Comparison of ENCODE assay signal across 1 cellular context in the genomic region with DNA sequence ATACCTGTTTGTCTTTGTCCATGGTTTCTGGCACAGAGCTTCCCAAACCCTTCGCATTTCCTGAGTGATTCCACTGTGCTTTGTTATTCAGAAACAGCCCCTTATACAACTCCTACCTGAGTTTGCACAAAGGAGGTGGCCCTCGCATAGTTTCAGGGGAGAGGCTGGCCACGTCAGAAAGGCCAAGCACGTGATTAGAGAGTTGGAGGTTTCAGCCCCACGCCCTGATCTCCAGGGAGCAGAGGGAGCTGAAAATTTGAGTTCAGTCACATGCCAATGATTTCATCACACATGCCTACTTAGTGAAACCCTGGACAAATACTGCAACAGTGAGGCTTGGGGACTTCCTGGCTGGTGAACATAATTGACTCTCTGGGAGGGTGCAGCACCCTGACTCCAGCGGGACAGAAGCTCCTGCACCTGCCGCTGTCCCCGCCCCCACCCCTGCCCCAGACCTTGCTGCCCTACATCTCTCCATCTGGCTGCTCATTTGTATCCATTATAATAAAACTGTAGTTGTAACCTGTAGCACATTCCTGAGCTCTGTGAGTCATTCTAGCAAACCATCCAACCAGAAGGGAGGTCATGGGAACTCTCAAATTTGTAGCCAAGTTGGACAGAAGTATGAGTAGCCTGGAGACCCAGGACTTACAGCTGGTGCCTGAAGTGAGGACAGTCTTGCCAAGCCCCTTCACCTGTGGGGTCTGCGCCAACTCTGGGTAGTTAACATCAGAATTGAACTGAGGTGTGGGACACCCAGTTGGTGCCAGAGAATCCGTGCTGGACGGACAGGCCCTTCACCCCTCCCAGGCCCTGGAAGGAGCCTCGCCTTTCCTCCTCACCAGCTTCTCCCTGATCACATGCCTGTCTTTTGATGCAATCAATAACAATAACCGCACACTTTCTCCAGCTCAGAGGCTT.
TF ChIP-seq lines count a peak whose summit lies in the region.

No MANE protein-coding gene starts in this region.

TF ChIP-seq in K562, 482 proteins besides CTCF, POLR2A, EP300 and RAD21 (continued from another document and continues in another):
- TF ChIP-seq, protein P1, sequence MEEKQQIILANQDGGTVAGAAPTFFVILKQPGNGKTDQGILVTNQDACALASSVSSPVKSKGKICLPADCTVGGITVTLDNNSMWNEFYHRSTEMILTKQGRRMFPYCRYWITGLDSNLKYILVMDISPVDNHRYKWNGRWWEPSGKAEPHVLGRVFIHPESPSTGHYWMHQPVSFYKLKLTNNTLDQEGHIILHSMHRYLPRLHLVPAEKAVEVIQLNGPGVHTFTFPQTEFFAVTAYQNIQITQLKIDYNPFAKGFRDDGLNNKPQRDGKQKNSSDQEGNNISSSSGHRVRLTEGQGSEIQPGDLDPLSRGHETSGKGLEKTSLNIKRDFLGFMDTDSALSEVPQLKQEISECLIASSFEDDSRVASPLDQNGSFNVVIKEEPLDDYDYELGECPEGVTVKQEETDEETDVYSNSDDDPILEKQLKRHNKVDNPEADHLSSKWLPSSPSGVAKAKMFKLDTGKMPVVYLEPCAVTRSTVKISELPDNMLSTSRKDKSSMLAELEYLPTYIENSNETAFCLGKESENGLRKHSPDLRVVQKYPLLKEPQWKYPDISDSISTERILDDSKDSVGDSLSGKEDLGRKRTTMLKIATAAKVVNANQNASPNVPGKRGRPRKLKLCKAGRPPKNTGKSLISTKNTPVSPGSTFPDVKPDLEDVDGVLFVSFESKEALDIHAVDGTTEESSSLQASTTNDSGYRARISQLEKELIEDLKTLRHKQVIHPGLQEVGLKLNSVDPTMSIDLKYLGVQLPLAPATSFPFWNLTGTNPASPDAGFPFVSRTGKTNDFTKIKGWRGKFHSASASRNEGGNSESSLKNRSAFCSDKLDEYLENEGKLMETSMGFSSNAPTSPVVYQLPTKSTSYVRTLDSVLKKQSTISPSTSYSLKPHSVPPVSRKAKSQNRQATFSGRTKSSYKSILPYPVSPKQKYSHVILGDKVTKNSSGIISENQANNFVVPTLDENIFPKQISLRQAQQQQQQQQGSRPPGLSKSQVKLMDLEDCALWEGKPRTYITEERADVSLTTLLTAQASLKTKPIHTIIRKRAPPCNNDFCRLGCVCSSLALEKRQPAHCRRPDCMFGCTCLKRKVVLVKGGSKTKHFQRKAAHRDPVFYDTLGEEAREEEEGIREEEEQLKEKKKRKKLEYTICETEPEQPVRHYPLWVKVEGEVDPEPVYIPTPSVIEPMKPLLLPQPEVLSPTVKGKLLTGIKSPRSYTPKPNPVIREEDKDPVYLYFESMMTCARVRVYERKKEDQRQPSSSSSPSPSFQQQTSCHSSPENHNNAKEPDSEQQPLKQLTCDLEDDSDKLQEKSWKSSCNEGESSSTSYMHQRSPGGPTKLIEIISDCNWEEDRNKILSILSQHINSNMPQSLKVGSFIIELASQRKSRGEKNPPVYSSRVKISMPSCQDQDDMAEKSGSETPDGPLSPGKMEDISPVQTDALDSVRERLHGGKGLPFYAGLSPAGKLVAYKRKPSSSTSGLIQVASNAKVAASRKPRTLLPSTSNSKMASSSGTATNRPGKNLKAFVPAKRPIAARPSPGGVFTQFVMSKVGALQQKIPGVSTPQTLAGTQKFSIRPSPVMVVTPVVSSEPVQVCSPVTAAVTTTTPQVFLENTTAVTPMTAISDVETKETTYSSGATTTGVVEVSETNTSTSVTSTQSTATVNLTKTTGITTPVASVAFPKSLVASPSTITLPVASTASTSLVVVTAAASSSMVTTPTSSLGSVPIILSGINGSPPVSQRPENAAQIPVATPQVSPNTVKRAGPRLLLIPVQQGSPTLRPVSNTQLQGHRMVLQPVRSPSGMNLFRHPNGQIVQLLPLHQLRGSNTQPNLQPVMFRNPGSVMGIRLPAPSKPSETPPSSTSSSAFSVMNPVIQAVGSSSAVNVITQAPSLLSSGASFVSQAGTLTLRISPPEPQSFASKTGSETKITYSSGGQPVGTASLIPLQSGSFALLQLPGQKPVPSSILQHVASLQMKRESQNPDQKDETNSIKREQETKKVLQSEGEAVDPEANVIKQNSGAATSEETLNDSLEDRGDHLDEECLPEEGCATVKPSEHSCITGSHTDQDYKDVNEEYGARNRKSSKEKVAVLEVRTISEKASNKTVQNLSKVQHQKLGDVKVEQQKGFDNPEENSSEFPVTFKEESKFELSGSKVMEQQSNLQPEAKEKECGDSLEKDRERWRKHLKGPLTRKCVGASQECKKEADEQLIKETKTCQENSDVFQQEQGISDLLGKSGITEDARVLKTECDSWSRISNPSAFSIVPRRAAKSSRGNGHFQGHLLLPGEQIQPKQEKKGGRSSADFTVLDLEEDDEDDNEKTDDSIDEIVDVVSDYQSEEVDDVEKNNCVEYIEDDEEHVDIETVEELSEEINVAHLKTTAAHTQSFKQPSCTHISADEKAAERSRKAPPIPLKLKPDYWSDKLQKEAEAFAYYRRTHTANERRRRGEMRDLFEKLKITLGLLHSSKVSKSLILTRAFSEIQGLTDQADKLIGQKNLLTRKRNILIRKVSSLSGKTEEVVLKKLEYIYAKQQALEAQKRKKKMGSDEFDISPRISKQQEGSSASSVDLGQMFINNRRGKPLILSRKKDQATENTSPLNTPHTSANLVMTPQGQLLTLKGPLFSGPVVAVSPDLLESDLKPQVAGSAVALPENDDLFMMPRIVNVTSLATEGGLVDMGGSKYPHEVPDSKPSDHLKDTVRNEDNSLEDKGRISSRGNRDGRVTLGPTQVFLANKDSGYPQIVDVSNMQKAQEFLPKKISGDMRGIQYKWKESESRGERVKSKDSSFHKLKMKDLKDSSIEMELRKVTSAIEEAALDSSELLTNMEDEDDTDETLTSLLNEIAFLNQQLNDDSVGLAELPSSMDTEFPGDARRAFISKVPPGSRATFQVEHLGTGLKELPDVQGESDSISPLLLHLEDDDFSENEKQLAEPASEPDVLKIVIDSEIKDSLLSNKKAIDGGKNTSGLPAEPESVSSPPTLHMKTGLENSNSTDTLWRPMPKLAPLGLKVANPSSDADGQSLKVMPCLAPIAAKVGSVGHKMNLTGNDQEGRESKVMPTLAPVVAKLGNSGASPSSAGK (IDR thresholded peaks at IDR 0.05) = peak; percentile 72
- TF ChIP-seq ARID1B (IDR thresholded peaks at IDR 0.05) (no peak), TBP (optimal IDR thresholded peaks at IDR 0.05; ENCODE audit: low read depth, low read length) (no peak), CXXC5 (CRISPR knock-in tag; IDR thresholded peaks at IDR 0.05) (peak; percentile 33; the same call in 1 of the 2 replicates), CTBP1 (IDR thresholded peaks at IDR 0.05; ENCODE audit: borderline replicate concordance) (no peak), CHD1 (IDR thresholded peaks at IDR 0.05; ENCODE audit: low read length) (no peak), ZFPM2 (CRISPR knock-in tag; IDR thresholded peaks at IDR 0.05) (no peak), MAFK (IDR thresholded peaks at IDR 0.05; ENCODE audit: low read length) (no peak), HIVEP1 (CRISPR knock-in tag; IDR thresholded peaks at IDR 0.05) (no peak), PHB2 (IDR thresholded peaks at IDR 0.05; ENCODE audit: low read depth) (no peak), RAD51 (IDR thresholded peaks at IDR 0.05; ENCODE audit: borderline replicate concordance, low read depth) (peak; percentile 48), PYGO2 (tag; IDR thresholded peaks at IDR 0.05) (no peak), TRIM24 (IDR thresholded peaks at IDR 0.05) (no peak), ETS2 (tag; IDR thresholded peaks at IDR 0.05; ENCODE audit: borderline replicate concordance, poor library complexity, severe bottlenecking) (no peak), JUN (IDR thresholded peaks at IDR 0.05; ENCODE audit: borderline replicate concordance, low read depth, low read length) (0 out of 2 replicates have a peak, but pooled peaks have one; percentile 14), JUN (CRISPR knock-in tag; IDR thresholded peaks at IDR 0.05; ENCODE audit: borderline replicate concordance) (no peak), FOXM1 (IDR thresholded peaks at IDR 0.05; ENCODE audit: low read depth) (no peak), FOXM1 (CRISPR knock-in tag; IDR thresholded peaks at IDR 0.05; ENCODE audit: low read depth) (no peak), NR1H2 (CRISPR knock-in tag; IDR thresholded peaks at IDR 0.05) (no peak), ZNF830 (CRISPR knock-in tag; IDR thresholded peaks at IDR 0.05) (no peak), NR2C1 (IDR thresholded peaks at IDR 0.05) (no peak), NR2C1 (tag; IDR thresholded peaks at IDR 0.05) (peak; percentile 22; the same call in 1 of the 2 replicates), FOXK1 (CRISPR knock-in tag; IDR thresholded peaks at IDR 0.05; ENCODE audit: borderline replicate concordance) (no peak), NR4A1 (CRISPR knock-in tag; IDR thresholded peaks at IDR 0.05) (no peak), NR4A1 (tag; IDR thresholded peaks at IDR 0.05) (no peak), CBX5 (IDR thresholded peaks at IDR 0.05; ENCODE audit: borderline replicate concordance, low read depth) (no peak), RCOR1 (IDR thresholded peaks at IDR 0.05; ENCODE audit: borderline replicate concordance in 1 of 2, low read depth in 2 of 2, low read length in 2 of 2) (no peak), ZNF282 (CRISPR knock-in tag; IDR thresholded peaks at IDR 0.05) (no peak), ZBTB7A (IDR thresholded peaks at IDR 0.05; ENCODE audit: borderline replicate concordance, control insufficient read depth, low read depth, low read length) (no peak), BHLHE40 (IDR thresholded peaks at IDR 0.05; ENCODE audit: low read length) (peak; percentile 88)
- TF ChIP-seq, protein P2, sequence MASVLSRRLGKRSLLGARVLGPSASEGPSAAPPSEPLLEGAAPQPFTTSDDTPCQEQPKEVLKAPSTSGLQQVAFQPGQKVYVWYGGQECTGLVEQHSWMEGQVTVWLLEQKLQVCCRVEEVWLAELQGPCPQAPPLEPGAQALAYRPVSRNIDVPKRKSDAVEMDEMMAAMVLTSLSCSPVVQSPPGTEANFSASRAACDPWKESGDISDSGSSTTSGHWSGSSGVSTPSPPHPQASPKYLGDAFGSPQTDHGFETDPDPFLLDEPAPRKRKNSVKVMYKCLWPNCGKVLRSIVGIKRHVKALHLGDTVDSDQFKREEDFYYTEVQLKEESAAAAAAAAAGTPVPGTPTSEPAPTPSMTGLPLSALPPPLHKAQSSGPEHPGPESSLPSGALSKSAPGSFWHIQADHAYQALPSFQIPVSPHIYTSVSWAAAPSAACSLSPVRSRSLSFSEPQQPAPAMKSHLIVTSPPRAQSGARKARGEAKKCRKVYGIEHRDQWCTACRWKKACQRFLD (CRISPR knock-in tag; IDR thresholded peaks at IDR 0.05) = peak; percentile 47; the same call in 1 of the 2 replicates
- TF ChIP-seq, protein P3, sequence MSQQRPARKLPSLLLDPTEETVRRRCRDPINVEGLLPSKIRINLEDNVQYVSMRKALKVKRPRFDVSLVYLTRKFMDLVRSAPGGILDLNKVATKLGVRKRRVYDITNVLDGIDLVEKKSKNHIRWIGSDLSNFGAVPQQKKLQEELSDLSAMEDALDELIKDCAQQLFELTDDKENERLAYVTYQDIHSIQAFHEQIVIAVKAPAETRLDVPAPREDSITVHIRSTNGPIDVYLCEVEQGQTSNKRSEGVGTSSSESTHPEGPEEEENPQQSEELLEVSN (IDR thresholded peaks at IDR 0.05; ENCODE audit: borderline replicate concordance in 1 of 2, extremely low read depth in 1 of 2, insufficient read depth in 1 of 2, insufficient read length in 1 of 2, low read depth in 1 of 2, low read length in 1 of 2, poor library complexity in 1 of 2, severe bottlenecking in 1 of 2) = no peak
- TF ChIP-seq, protein P4, sequence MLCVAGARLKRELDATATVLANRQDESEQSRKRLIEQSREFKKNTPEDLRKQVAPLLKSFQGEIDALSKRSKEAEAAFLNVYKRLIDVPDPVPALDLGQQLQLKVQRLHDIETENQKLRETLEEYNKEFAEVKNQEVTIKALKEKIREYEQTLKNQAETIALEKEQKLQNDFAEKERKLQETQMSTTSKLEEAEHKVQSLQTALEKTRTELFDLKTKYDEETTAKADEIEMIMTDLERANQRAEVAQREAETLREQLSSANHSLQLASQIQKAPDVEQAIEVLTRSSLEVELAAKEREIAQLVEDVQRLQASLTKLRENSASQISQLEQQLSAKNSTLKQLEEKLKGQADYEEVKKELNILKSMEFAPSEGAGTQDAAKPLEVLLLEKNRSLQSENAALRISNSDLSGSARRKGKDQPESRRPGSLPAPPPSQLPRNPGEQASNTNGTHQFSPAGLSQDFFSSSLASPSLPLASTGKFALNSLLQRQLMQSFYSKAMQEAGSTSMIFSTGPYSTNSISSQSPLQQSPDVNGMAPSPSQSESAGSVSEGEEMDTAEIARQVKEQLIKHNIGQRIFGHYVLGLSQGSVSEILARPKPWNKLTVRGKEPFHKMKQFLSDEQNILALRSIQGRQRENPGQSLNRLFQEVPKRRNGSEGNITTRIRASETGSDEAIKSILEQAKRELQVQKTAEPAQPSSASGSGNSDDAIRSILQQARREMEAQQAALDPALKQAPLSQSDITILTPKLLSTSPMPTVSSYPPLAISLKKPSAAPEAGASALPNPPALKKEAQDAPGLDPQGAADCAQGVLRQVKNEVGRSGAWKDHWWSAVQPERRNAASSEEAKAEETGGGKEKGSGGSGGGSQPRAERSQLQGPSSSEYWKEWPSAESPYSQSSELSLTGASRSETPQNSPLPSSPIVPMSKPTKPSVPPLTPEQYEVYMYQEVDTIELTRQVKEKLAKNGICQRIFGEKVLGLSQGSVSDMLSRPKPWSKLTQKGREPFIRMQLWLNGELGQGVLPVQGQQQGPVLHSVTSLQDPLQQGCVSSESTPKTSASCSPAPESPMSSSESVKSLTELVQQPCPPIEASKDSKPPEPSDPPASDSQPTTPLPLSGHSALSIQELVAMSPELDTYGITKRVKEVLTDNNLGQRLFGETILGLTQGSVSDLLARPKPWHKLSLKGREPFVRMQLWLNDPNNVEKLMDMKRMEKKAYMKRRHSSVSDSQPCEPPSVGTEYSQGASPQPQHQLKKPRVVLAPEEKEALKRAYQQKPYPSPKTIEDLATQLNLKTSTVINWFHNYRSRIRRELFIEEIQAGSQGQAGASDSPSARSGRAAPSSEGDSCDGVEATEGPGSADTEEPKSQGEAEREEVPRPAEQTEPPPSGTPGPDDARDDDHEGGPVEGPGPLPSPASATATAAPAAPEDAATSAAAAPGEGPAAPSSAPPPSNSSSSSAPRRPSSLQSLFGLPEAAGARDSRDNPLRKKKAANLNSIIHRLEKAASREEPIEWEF (CRISPR knock-in tag; IDR thresholded peaks at IDR 0.05) = no peak
- TF ChIP-seq, protein P5, sequence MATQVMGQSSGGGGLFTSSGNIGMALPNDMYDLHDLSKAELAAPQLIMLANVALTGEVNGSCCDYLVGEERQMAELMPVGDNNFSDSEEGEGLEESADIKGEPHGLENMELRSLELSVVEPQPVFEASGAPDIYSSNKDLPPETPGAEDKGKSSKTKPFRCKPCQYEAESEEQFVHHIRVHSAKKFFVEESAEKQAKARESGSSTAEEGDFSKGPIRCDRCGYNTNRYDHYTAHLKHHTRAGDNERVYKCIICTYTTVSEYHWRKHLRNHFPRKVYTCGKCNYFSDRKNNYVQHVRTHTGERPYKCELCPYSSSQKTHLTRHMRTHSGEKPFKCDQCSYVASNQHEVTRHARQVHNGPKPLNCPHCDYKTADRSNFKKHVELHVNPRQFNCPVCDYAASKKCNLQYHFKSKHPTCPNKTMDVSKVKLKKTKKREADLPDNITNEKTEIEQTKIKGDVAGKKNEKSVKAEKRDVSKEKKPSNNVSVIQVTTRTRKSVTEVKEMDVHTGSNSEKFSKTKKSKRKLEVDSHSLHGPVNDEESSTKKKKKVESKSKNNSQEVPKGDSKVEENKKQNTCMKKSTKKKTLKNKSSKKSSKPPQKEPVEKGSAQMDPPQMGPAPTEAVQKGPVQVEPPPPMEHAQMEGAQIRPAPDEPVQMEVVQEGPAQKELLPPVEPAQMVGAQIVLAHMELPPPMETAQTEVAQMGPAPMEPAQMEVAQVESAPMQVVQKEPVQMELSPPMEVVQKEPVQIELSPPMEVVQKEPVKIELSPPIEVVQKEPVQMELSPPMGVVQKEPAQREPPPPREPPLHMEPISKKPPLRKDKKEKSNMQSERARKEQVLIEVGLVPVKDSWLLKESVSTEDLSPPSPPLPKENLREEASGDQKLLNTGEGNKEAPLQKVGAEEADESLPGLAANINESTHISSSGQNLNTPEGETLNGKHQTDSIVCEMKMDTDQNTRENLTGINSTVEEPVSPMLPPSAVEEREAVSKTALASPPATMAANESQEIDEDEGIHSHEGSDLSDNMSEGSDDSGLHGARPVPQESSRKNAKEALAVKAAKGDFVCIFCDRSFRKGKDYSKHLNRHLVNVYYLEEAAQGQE (CRISPR knock-in tag; IDR thresholded peaks at IDR 0.05; ENCODE audit: low read depth) = no peak
